Comparison of ENCODE assay signal across 29 cellular contexts in the genomic region with DNA sequence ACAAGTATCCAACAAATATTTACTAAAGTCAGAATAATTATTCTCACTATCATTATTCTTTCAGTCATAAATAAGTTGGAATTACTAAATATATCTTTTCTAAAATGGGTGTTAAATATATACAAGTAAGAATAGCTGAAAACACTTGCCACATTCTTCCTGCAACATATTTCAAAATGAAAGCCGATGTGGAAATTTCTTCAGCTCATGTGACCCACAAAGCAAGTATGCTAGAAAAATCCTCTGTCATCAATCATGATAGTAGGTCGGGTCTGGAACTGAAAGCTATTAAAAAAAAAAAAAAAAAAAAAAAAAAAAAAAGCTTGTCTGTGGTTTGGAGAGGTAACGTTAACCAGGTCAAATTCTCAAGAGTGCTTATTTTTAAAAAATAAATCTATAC.
"Had no signal": no experiment of that assay in that cellular context is flagged by ENCODE, and none has a peak within 500 bp of the region (broad histone marks: within the 10 kb centered on the region; RNA-seq: fewer than 3 reads in every experiment).

No MANE protein-coding gene starts in this region.

- H3K27ac ChIP-seq: pancreas, prostate gland, thoracic aorta, VCaP had no signal

- H3K9me3 Mint-ChIP-seq: activated naive CD8-positive, alpha-beta T cell treated with anti-CD3 and anti-CD28 coated beads, Interleukin-2, amount 10 ng/mL, durations not matched to agents 7 days and 5 days had no signal

- H3K4me3 ChIP-seq: pancreas, prostate gland, thoracic aorta, uterus had no signal

- H3K4me1 ChIP-seq: pancreas, prostate gland, uterus had no signal

- DNase-seq: activated CD4-positive, alpha-beta T cell treated with anti-CD3 and anti-CD28 coated beads for 4 hours; activated CD4-positive, alpha-beta T cell treated with anti-CD3 and anti-CD28 coated beads, Interleukin-2, amount 50 U/mL, for 4 hours; activated CD8-positive, alpha-beta memory T cell treated with anti-CD3 and anti-CD28 coated beads, Interleukin-2, amount 50 U/mL, for 4 hours; activated effector memory CD4-positive, alpha-beta T cell treated with anti-CD3 and anti-CD28 coated beads, Interleukin-2, amount 50 U/mL, for 16 hours; activated naive CD4-positive, alpha-beta T cell treated with anti-CD3 and anti-CD28 coated beads, Interleukin-2, amount 10 ng/mL, durations not matched to agents 7 days and 5 days; activated naive CD8-positive, alpha-beta T cell treated with anti-CD3 and anti-CD28 coated beads, Interleukin-2, amount 10 ng/mL, durations not matched to agents 7 days and 5 days; activated T-cell treated with anti-CD3 and anti-CD28 coated beads, Interleukin-2, amount 50 U/mL, for 1 hour; amniotic stem cell; central memory CD4-positive, alpha-beta T cell; foreskin melanocyte; left cardiac atrium; mammary epithelial cell; naive B cell; nephron progenitor cell; pancreas; retina; small intestine; stimulated activated CD4-positive, alpha-beta T cell treated with anti-CD3 and anti-CD28 coated beads, Interleukin-4, amount 100 ng/mL, for 24 hours; T-cell; uterus had no signal

- H3K27me3 ChIP-seq: pancreas, uterus had no signal

- H3K36me3 ChIP-seq: pancreas, prostate gland, thoracic aorta, uterus had no signal

- ATAC-seq: left cardiac atrium; pancreas; sciatic nerve; stimulated activated effector memory CD8-positive, alpha-beta T cell treated with anti-CD3 and anti-CD28 coated beads, Interleukin-12 subunit alpha, Interleukin-12 subunit beta, amount 100 ng/mL, for 72 hours; T-cell had no signal

- H3K9me3 ChIP-seq: pancreas, prostate gland, thoracic aorta, uterus had no signal

- H3K36me3 Mint-ChIP-seq: activated naive CD4-positive, alpha-beta T cell treated with anti-CD3 and anti-CD28 coated beads, Interleukin-2, amount 10 ng/mL, durations not matched to agents 7 days and 5 days; activated naive CD8-positive, alpha-beta T cell treated with anti-CD3 and anti-CD28 coated beads, Interleukin-2, amount 10 ng/mL, durations not matched to agents 7 days and 5 days; naive B cell; stimulated activated effector memory CD8-positive, alpha-beta T cell treated with anti-CD3 and anti-CD28 coated beads, Interleukin-12 subunit alpha, Interleukin-12 subunit beta, amount 100 ng/mL, for 72 hours; T-cell had no signal

- H3K27ac Mint-ChIP-seq: activated naive CD4-positive, alpha-beta T cell treated with anti-CD3 and anti-CD28 coated beads, Interleukin-2, amount 10 ng/mL, durations not matched to agents 7 days and 5 days; activated naive CD8-positive, alpha-beta T cell treated with anti-CD3 and anti-CD28 coated beads, Interleukin-2, amount 10 ng/mL, durations not matched to agents 7 days and 5 days; activated T-helper 1 cell treated with anti-CD3 and anti-CD28 coated beads, Interleukin-12 subunit alpha, Interleukin-12 subunit beta, Interleukin-2, Interleukin-4 antibody, amounts not matched to agents 30 ng/mL and 10 ng/mL and 1 ng/mL, durations not matched to agents 14 hours and 24 hours and 36 hours; nephron progenitor cell; stimulated activated effector memory CD8-positive, alpha-beta T cell treated with anti-CD3 and anti-CD28 coated beads, Interleukin-12 subunit alpha, Interleukin-12 subunit beta, amount 100 ng/mL, for 72 hours; stimulated activated naive CD8-positive, alpha-beta T cell treated with anti-CD3 and anti-CD28 coated beads, Interleukin-15, Interleukin-2, amounts not matched to agents 100 ng/mL and 50 ng/mL, for 24 hours; T-cell; T-helper 2 cell treated with Interferon-gamma antibody and Interleukin-4, amounts not matched to agents 5 μg/mL and 100 μg/mL, for 36 hours had no signal

- H3K27me3 Mint-ChIP-seq: activated naive CD4-positive, alpha-beta T cell treated with anti-CD3 and anti-CD28 coated beads, Interleukin-2, amount 10 ng/mL, durations not matched to agents 7 days and 5 days; activated naive CD8-positive, alpha-beta T cell treated with anti-CD3 and anti-CD28 coated beads, Interleukin-2, amount 10 ng/mL, durations not matched to agents 7 days and 5 days; naive B cell; stimulated activated naive CD8-positive, alpha-beta T cell treated with anti-CD3 and anti-CD28 coated beads, Interleukin-15, Interleukin-2, amounts not matched to agents 100 ng/mL and 50 ng/mL, for 24 hours; T-cell had no signal

- H3K4me3 Mint-ChIP-seq: activated naive CD4-positive, alpha-beta T cell treated with anti-CD3 and anti-CD28 coated beads, Interleukin-2, amount 10 ng/mL, durations not matched to agents 7 days and 5 days; activated naive CD8-positive, alpha-beta T cell treated with anti-CD3 and anti-CD28 coated beads, Interleukin-2, amount 10 ng/mL, durations not matched to agents 7 days and 5 days; activated T-helper 1 cell treated with anti-CD3 and anti-CD28 coated beads, Interleukin-12 subunit alpha, Interleukin-12 subunit beta, Interleukin-2, Interleukin-4 antibody, amounts not matched to agents 30 ng/mL and 10 ng/mL and 1 ng/mL, durations not matched to agents 14 hours and 24 hours and 36 hours; mesothelial cell of epicardium; naive B cell; nephron progenitor cell; stimulated activated effector memory CD8-positive, alpha-beta T cell treated with anti-CD3 and anti-CD28 coated beads, Interleukin-12 subunit alpha, Interleukin-12 subunit beta, amount 100 ng/mL, for 72 hours; stimulated activated naive CD8-positive, alpha-beta T cell treated with anti-CD3 and anti-CD28 coated beads, Interleukin-15, Interleukin-2, amounts not matched to agents 100 ng/mL and 50 ng/mL, for 24 hours; T-cell; T-helper 2 cell treated with Interferon-gamma antibody and Interleukin-4, amounts not matched to agents 5 μg/mL and 100 μg/mL, for 36 hours had no signal

- H3K4me1 Mint-ChIP-seq: activated naive CD4-positive, alpha-beta T cell treated with anti-CD3 and anti-CD28 coated beads, Interleukin-2, amount 10 ng/mL, durations not matched to agents 7 days and 5 days; activated naive CD8-positive, alpha-beta T cell treated with anti-CD3 and anti-CD28 coated beads, Interleukin-2, amount 10 ng/mL, durations not matched to agents 7 days and 5 days; naive B cell; nephron progenitor cell; stimulated activated effector memory CD8-positive, alpha-beta T cell treated with anti-CD3 and anti-CD28 coated beads, Interleukin-12 subunit alpha, Interleukin-12 subunit beta, amount 100 ng/mL, for 72 hours; T-cell had no signal
